Comparison of ENCODE assay signal across 10 cellular contexts in genomic region chr22:46561435-46561905, GRCh38. TPM values are rescaled to one million over a fixed set of nuclear protein-coding genes. Genes with fewer than 3 reads are reported as not detected.
DNase-seq lines count a peak whose midpoint lies in the region; ATAC-seq, FAIRE-seq and TF ChIP-seq lines count a peak whose summit lies in the region.
"Had no signal": no experiment of that assay in that cellular context is flagged by ENCODE, and none has a peak within 500 bp of the region (broad histone marks: within the 10 kb centered on the region; RNA-seq: fewer than 3 reads in every experiment).

No MANE protein-coding gene starts in this region.

- DNase-seq in GM12891 (ENCODE audit: insufficient read length, low spot score): peak; percentile 79
- DNase-seq in NOMO-1 treated with dmso at 0.1 percent for 144 hours (lab: John Stamatoyannopoulos, UW; ENCODE audit: unreplicated experiment): peak; percentile 60
- peak; percentile 91 for DNase-seq in endodermal cell
- no peak for DNase-seq in effector memory CD8-positive, alpha-beta T cell

- TF ChIP-seq POLR2A in GM12891 (IDR thresholded peaks at IDR 0.05; ENCODE audit: low read depth, low read length): peak; percentile 14; the same call in 1 of the 2 replicates

- TF ChIP-seq CTCF in endodermal cell (conservative IDR thresholded peaks at IDR 0.05): no peak

- H3K4me1 ChIP-seq in BLaER1: peaks cover 50% of the 10 kb centered on the region
- H3K4me1 ChIP-seq in endodermal cell (ENCODE audit: control insufficient read depth, insufficient read depth, low read length): no peaks in the 10 kb centered on the region

- WGBS in endodermal cell (ENCODE audit: insufficient coverage in 1 of 2, insufficient read length in 1 of 2), 2 experiments: 80 to 83% methylated on average over 2 to 5 of the region's 5 CpGs

- H3K36me3 Mint-ChIP-seq in endodermal cell (ENCODE audit: low read depth): no peaks in the 10 kb centered on the region
- H3K36me3 Mint-ChIP-seq in effector memory CD8-positive, alpha-beta T cell (ENCODE audit: insufficient read depth): peaks cover 6% of the 10 kb centered on the region

- H3K4me2 ChIP-seq in BLaER1: peak overlapping the region; percentile 93

- H3K27ac ChIP-seq in BLaER1 (peak overlapping the region; percentile 81), endodermal cell (ENCODE audit: low read depth, low read length) (no peak overlapping the region)
- H3K27ac ChIP-seq: VCaP had no signal

- ATAC-seq in GM21528 (IDR thresholded peaks at IDR 0.05; ENCODE audit: low FRiP score, unreplicated experiment) (no peak), HG03378 (IDR thresholded peaks at IDR 0.05; ENCODE audit: unreplicated experiment) (no peak), GM21825 (IDR thresholded peaks at IDR 0.05; ENCODE audit: unreplicated experiment) (no peak)
- no peak for ATAC-seq in effector memory CD8-positive, alpha-beta T cell (replicated peaks)

- no peak overlapping the region; the same call in 1 of the 2 replicates for H3K9ac ChIP-seq in BLaER1
- no peak overlapping the region for H3K9ac ChIP-seq in endodermal cell (ENCODE audit: extremely low read depth, low read length, poor library complexity, severe bottlenecking)

- H3K4me3 Mint-ChIP-seq in endodermal cell: no peak overlapping the region
- H3K4me3 Mint-ChIP-seq in effector memory CD8-positive, alpha-beta T cell: no peak overlapping the region

- H3K27me3 ChIP-seq in BLaER1 (no peaks in the 10 kb centered on the region), endodermal cell (ENCODE audit: control insufficient read depth, insufficient read depth, low read length, poor library complexity, severe bottlenecking) (no peaks in the 10 kb centered on the region)

- peaks cover 8% of the 10 kb centered on the region for H3K9me3 Mint-ChIP-seq in endodermal cell
- no peaks in the 10 kb centered on the region for H3K9me3 Mint-ChIP-seq in effector memory CD8-positive, alpha-beta T cell

- no peak overlapping the region for H3K27ac Mint-ChIP-seq in endodermal cell
- H3K27ac Mint-ChIP-seq in effector memory CD8-positive, alpha-beta T cell: no peak overlapping the region

- H3K9me3 ChIP-seq in BLaER1 (peaks cover 9% of the 10 kb centered on the region), endodermal cell (ENCODE audit: control insufficient read depth, low read length) (peaks cover 9% of the 10 kb centered on the region)
- H3K9me3 ChIP-seq: HAP-1 had no signal

- no peaks in the 10 kb centered on the region for H4K20me1 ChIP-seq in BLaER1

- H3K4me3 ChIP-seq in BLaER1 (peak overlapping the region; percentile 53), endodermal cell (ENCODE audit: low read length) (no peak overlapping the region)
- H3K4me3 ChIP-seq: HAP-1 had no signal

- H3K36me3 ChIP-seq in BLaER1: no peaks in the 10 kb centered on the region
- no peaks in the 10 kb centered on the region for H3K36me3 ChIP-seq in endodermal cell (ENCODE audit: control insufficient read depth, insufficient read depth, low read length)
- H3K36me3 ChIP-seq: HAP-1 had no signal

- no peaks in the 10 kb centered on the region for H3K4me1 Mint-ChIP-seq in endodermal cell
- H3K4me1 Mint-ChIP-seq in effector memory CD8-positive, alpha-beta T cell (ENCODE audit: low read depth in 2 of 2): peaks cover 4 to 6% of the 10 kb centered on the region in 2 donors

- peak; percentile 98 for FAIRE-seq in GM12891 (lab: Jason Lieb, UNC)

- H3K27me3 Mint-ChIP-seq in endodermal cell (ENCODE audit: insufficient read depth): peaks cover 14% of the 10 kb centered on the region
- no peaks in the 10 kb centered on the region for H3K27me3 Mint-ChIP-seq in effector memory CD8-positive, alpha-beta T cell

TF ChIP-seq in GM12891, 5 proteins besides CTCF, POLR2A, EP300 and RAD21:
- TF ChIP-seq PAX5 (IDR thresholded peaks at IDR 0.05; ENCODE audit: insufficient read depth, low read length, severe bottlenecking) (no peak), POU2F2 (IDR thresholded peaks at IDR 0.05; ENCODE audit: low read depth, low read length) (no peak), POLR2AphosphoS5 (IDR thresholded peaks at IDR 0.05; ENCODE audit: low read depth, low read length) (0 out of 2 replicates have a peak, but pooled peaks have one; percentile 34), SPI1 (IDR thresholded peaks at IDR 0.05; ENCODE audit: low read depth, low read length) (no peak), TAF1 (IDR thresholded peaks at IDR 0.05; ENCODE audit: low read depth, low read length) (no peak)

RNA-seq across cellular contexts. Expression of gene CELSR1, which starts 24.1 kb away (rescaled TPM):
- polyA plus RNA-seq in GM12891 (2012; ENCODE audit: low read depth, missing spikeins): 0.90 TPM
- 10 to 100 TPM; 24.4 to 34.1 TPM for total RNA-seq in endodermal cell
- polyA plus RNA-seq in endodermal cell (2013, experiment 1 of 2): 27.1 TPM
- 27.1 TPM for polyA plus RNA-seq in endodermal cell (2013, experiment 2 of 2)

RNA-seq across cellular contexts. Expression of gene GRAMD4, which starts 58.7 kb away (rescaled TPM):
- polyA plus RNA-seq in GM12891 (2012; ENCODE audit: low read depth, missing spikeins): 8.7 TPM
- total RNA-seq in endodermal cell: 10 to 100 TPM; 38.0 to 43.3 TPM
- 32.1 TPM for polyA plus RNA-seq in endodermal cell (2013, experiment 1 of 2)
- 27.6 TPM for polyA plus RNA-seq in endodermal cell (2013, experiment 2 of 2)

Comparison
In these comparisons a context has a peak if more than half of its experiments do, and no peak if none do; other contexts are left out.
1. DNase-seq: peak in GM12891 (single experiment), NOMO-1 treated with dmso at 0.1 percent for 144 hours (single experiment) and endodermal cell (single experiment); none in effector memory CD8-positive, alpha-beta T cell (0 of 3).